10 cellular contexts compared by ENCODE assay signal in genomic region chr4:26082565-26082964, GRCh38.
"Had no signal": no experiment of that assay in that cellular context is flagged by ENCODE, and none has a peak within 500 bp of the region (broad histone marks: within the 10 kb centered on the region; RNA-seq: fewer than 3 reads in every experiment).

No MANE protein-coding gene starts in this region.

- H3K4me3 ChIP-seq: ascending aorta, dorsolateral prefrontal cortex, esophagus muscularis mucosa, lung, thyroid gland had no signal

- DNase-seq: activated CD4-positive, alpha-beta T cell treated with anti-CD3 and anti-CD28 coated beads for 1 hour; dorsolateral prefrontal cortex; glutamatergic neuron; left cardiac atrium; stimulated activated CD4-positive, alpha-beta T cell treated with anti-CD3 and anti-CD28 coated beads, Interleukin-4, amount 100 ng/mL, for 4 hours; T-helper 9 cell; thyroid gland had no signal
